11 cellular contexts compared by ENCODE assay signal in the genomic region with DNA sequence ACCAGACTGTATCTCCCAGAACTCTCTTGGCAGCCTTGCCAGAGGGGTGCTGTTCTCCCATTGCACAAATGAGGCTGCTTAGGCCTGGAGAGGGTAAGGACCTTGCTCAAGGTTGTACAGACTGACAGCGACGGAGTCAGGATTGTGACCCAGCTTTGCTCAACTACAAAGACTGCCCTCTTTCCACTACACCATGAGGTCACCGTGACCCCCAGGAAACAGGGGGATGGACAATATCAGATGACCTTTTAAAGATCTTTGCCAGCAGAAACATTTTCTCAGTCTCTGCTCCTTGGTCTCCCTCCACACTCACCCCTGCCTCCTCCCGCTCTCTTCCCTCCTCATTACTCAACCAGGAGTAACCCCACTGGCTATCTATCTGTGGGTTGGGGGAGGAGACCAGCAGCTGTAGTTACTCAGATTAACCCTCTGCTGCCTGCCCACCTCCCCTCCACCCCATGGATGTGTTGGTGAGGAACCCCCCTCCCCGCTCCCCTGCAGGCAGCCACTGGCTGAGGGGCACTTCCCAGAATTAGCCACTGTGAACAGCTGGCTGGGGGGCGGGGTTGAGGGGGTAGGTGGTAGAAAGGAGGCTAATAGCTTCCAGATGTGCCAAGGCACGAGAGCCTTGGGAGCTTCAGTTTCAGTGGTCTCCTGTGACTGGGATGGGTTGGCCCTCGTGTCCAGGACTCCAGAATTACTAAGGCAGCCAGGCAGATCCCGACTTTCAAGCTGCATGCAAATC. TPM values are rescaled to one million over a fixed set of nuclear protein-coding genes. Genes with fewer than 3 reads are reported as not detected.
DNase-seq lines count a peak whose midpoint lies in the region; ATAC-seq, FAIRE-seq and TF ChIP-seq lines count a peak whose summit lies in the region.
"Had no signal": no experiment of that assay in that cellular context is flagged by ENCODE, and none has a peak within 500 bp of the region (broad histone marks: within the 10 kb centered on the region; RNA-seq: fewer than 3 reads in every experiment).

No MANE protein-coding gene starts in this region.

- no peak overlapping the region for H3K4me2 ChIP-seq in SK-N-SH
- H3K4me2 ChIP-seq in osteoblast (ENCODE audit: insufficient read depth, low read length), result no peak overlapping the region

- H3K27me3 ChIP-seq in SK-N-SH (ENCODE audit: insufficient read depth) (peaks cover 9% of the 10 kb centered on the region; the same call in 1 of the 2 replicates), osteoblast (ENCODE audit: insufficient read depth, low read length) (no peaks in the 10 kb centered on the region)

- TF ChIP-seq CTCF in SK-N-SH (IDR thresholded peaks at IDR 0.05) (no peak), osteoblast (IDR thresholded peaks at IDR 0.05; ENCODE audit: extremely low read depth, low read depth, low read length) (no peak)

- H3K36me3 ChIP-seq in SK-N-SH (replicated peaks in 1 of 2; ENCODE audit: control insufficient read depth in 1 of 2, insufficient read depth in 2 of 2, low read length in 1 of 2) (no peaks in the 10 kb centered on the region), osteoblast (ENCODE audit: insufficient read depth, low read length) (no peaks in the 10 kb centered on the region)

- TF ChIP-seq RAD21 in SK-N-SH (IDR thresholded peaks at IDR 0.05; ENCODE audit: low read length), result no peak

- WGBS in SK-N-SH (ENCODE audit: low lambda C conversion rate), result 63% methylated on average over 5 of the region's 9 CpGs

- no peaks in the 10 kb centered on the region for H3F3A ChIP-seq in SK-N-SH (replicated peaks; ENCODE audit: insufficient read depth)

- H3K4me3 ChIP-seq in SK-N-SH (ENCODE audit: low read depth in 2 of 2, low read length in 1 of 2), result no peak overlapping the region
- H3K4me3 ChIP-seq in osteoblast (ENCODE audit: insufficient read depth, low read length), result no peak overlapping the region

- no peak overlapping the region for H3K9ac ChIP-seq in SK-N-SH

- H3K9me3 ChIP-seq in SK-N-SH (no peaks in the 10 kb centered on the region), osteoblast (ENCODE audit: low read depth, low read length) (no peaks in the 10 kb centered on the region)

- no peak; a peak in 1 of 4 replicates for TF ChIP-seq EP300 in SK-N-SH (IDR thresholded peaks at IDR 0.05; ENCODE audit: borderline replicate concordance in 1 of 2, low read depth in 1 of 2, low read length in 1 of 2)

- ATAC-seq in GM19043 (IDR thresholded peaks at IDR 0.05; ENCODE audit: low read depth, unreplicated experiment) (peak; percentile 20), HG02885 (IDR thresholded peaks at IDR 0.05; ENCODE audit: poor library complexity, unreplicated experiment) (peak; percentile 25)

- H3K9me2 ChIP-seq in SK-N-SH, result no peaks in the 10 kb centered on the region

- H4K20me1 ChIP-seq in SK-N-SH (ENCODE audit: insufficient read depth), result no peaks in the 10 kb centered on the region
- H4K20me1 ChIP-seq in osteoblast (ENCODE audit: insufficient read depth, low read length), result no peaks in the 10 kb centered on the region

- H2AFZ ChIP-seq in SK-N-SH (ENCODE audit: low read depth) (no peak overlapping the region), osteoblast (ENCODE audit: low read length) (no peak overlapping the region)

- H3K4me1 ChIP-seq in SK-N-SH (ENCODE audit: control insufficient read depth in 1 of 2, insufficient read depth in 2 of 2, low read depth in 1 of 2, low read length in 1 of 2) (peaks cover 0 to 39% of the 10 kb centered on the region in 2 experiments; a peak in 1 of 4 replicates), osteoblast (ENCODE audit: insufficient read depth, low read length) (peaks cover 9% of the 10 kb centered on the region)

- CTCF ChIA-PET in SK-N-SH (lab: Yijun Ruan, JAX), result interaction anchor here (0.8 to 2.0 kb wide), 11 partner anchors 10 to 366 kb away, joined by 3 to 12 read pairs (median 4); no protein-coding TSS in a partner anchor

- POLR2A ChIA-PET in SK-N-SH (lab: Yijun Ruan, JAX), result interaction anchor here (0.6 to 0.8 kb wide), 2 partner anchors 54 to 245 kb away, joined by 3 read pairs; no protein-coding TSS in a partner anchor

- H3K27ac ChIP-seq in SK-N-SH (ENCODE audit: low read depth in 2 of 2, low read length in 1 of 2) (no peak overlapping the region), osteoblast (ENCODE audit: low read depth, low read length) (no peak overlapping the region)

- H3K79me2 ChIP-seq in SK-N-SH (ENCODE audit: insufficient read depth), result no peaks in the 10 kb centered on the region
- no peaks in the 10 kb centered on the region for H3K79me2 ChIP-seq in osteoblast (ENCODE audit: insufficient read depth, low read length)

- FAIRE-seq in GM19239 (lab: Jason Lieb, UNC), result no peak
- FAIRE-seq: endometrium, H54 had no signal

- DNase-seq in SK-N-SH (peak; percentile 81), osteoblast (ENCODE audit: insufficient read length, low spot score, missing footprints) (peak; percentile 89), GM19239 (ENCODE audit: insufficient read length, low spot score) (no peak), SW 1271 (lab: John Stamatoyannopoulos, UW) (no peak), OCI-M2 (lab: John Stamatoyannopoulos, UW; ENCODE audit: unreplicated experiment) (no peak)
- DNase-seq in activated CD4-positive, alpha-beta T cell treated with anti-CD3 and anti-CD28 coated beads, Interleukin-2, amount 50 U/mL, for 4 hours, result no peak
- DNase-seq: T1000 had no signal

TF ChIP-seq in SK-N-SH, 30 proteins besides CTCF, POLR2A, EP300 and RAD21:
- TF ChIP-seq FOXJ3 (CRISPR knock-in tag; IDR thresholded peaks at IDR 0.05) (no peak), FOSL2 (IDR thresholded peaks at IDR 0.05; ENCODE audit: borderline replicate concordance, low read depth) (no peak), MXI1 (IDR thresholded peaks at IDR 0.05; ENCODE audit: low read depth, low read length) (peak; percentile 27; the same call in 1 of the 2 replicates), TCF12 (IDR thresholded peaks at IDR 0.05) (0 out of 2 replicates have a peak, but pooled peaks have one; percentile 16), CHD2 (IDR thresholded peaks at IDR 0.05; ENCODE audit: low read length, partially characterized antibody) (no peak), RCOR1 (IDR thresholded peaks at IDR 0.05; ENCODE audit: low read length) (peak; percentile 35; the same call in 1 of the 2 replicates), FOXM1 (IDR thresholded peaks at IDR 0.05; ENCODE audit: low read depth) (no peak)
- TF ChIP-seq, protein P1, sequence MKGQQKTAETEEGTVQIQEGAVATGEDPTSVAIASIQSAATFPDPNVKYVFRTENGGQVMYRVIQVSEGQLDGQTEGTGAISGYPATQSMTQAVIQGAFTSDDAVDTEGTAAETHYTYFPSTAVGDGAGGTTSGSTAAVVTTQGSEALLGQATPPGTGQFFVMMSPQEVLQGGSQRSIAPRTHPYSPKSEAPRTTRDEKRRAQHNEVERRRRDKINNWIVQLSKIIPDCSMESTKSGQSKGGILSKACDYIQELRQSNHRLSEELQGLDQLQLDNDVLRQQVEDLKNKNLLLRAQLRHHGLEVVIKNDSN (IDR thresholded peaks at IDR 0.05; ENCODE audit: borderline replicate concordance, low read depth), result no peak
- TF ChIP-seq, protein P2, sequence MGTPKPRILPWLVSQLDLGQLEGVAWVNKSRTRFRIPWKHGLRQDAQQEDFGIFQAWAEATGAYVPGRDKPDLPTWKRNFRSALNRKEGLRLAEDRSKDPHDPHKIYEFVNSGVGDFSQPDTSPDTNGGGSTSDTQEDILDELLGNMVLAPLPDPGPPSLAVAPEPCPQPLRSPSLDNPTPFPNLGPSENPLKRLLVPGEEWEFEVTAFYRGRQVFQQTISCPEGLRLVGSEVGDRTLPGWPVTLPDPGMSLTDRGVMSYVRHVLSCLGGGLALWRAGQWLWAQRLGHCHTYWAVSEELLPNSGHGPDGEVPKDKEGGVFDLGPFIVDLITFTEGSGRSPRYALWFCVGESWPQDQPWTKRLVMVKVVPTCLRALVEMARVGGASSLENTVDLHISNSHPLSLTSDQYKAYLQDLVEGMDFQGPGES (IDR thresholded peaks at IDR 0.05; ENCODE audit: low read depth, low read length), result no peak

RNA-seq across cellular contexts. Expression of a gene that starts 26.9 kb away (rescaled TPM):
- 56.9 and 57.0 TPM in 2 replicates for polyA plus RNA-seq in SK-N-SH (2012; rRNA removed)
- 31.9 and 44.3 TPM in 2 replicates for polyA plus RNA-seq in SK-N-SH (2012; cell fraction: cytosol; rRNA removed)
- 33.1 and 37.4 TPM in 2 replicates for polyA plus RNA-seq in SK-N-SH (2012; cell fraction: nucleus; rRNA removed)
- 27.5 and 30.4 TPM in 2 replicates for total RNA-seq in osteoblast

RNA-seq across cellular contexts. Expression of a gene that starts 55.5 kb away (rescaled TPM):
- 81.0 and 130 TPM in 2 replicates for polyA plus RNA-seq in SK-N-SH (2012; rRNA removed)
- polyA plus RNA-seq in SK-N-SH (2012; cell fraction: cytosol; rRNA removed), result 42.6 and 66.6 TPM in 2 replicates
- 412 and 501 TPM in 2 replicates for polyA plus RNA-seq in SK-N-SH (2012; cell fraction: nucleus; rRNA removed)
- 152 and 193 TPM in 2 replicates for total RNA-seq in osteoblast

Comparison
In these comparisons a context has a peak if more than half of its experiments do, and no peak if none do; other contexts are left out.
1. DNase-seq: peak in SK-N-SH (single experiment) and osteoblast (single experiment); none in GM19239 (single experiment), SW 1271 (0 of 2), OCI-M2 (single experiment) and activated CD4-positive, alpha-beta T cell treated with anti-CD3 and anti-CD28 coated beads, Interleukin-2, amount 50 U/mL, for 4 hours (0 of 2).